ENCODE assay signal across 1 cellular context in the genomic region with DNA sequence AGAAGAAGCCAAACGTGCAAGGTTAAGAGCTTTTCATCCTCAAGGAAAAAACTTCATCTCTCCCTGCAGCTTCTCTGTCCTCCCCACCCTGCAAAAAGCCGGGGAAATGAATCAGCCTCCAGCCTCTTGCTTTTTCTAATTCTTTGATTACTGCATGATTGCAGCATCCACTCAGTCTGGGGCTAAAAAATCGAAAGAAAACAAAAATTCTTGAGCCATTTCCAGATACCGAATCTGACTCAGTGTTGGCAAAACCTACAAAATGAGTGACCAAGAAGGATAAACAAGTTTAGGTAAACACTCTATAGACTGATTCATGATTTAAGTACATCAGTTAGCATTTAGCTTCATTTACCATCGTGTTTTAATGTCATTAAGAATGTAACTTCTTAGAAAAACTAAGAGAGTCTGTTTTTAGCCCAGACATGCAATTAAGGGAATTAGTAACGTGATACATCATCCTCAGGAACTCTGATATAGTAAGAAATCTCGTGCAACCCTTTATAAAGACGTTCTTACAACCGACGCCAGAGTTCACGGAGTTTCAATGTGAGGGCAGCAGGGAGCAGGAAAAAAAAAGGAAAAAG.
TF ChIP-seq lines count a peak whose summit lies in the region.

No MANE protein-coding gene starts in this region.

TF ChIP-seq in SK-N-SH, 30 proteins besides CTCF, POLR2A, EP300 and RAD21 (continued from another document):
- no peak for TF ChIP-seq FOSL2 (IDR thresholded peaks at IDR 0.05; ENCODE audit: borderline replicate concordance, low read depth)
- no peak for TF ChIP-seq TEAD4 (IDR thresholded peaks at IDR 0.05; ENCODE audit: borderline replicate concordance, insufficient read depth)
- TF ChIP-seq, protein P1, sequence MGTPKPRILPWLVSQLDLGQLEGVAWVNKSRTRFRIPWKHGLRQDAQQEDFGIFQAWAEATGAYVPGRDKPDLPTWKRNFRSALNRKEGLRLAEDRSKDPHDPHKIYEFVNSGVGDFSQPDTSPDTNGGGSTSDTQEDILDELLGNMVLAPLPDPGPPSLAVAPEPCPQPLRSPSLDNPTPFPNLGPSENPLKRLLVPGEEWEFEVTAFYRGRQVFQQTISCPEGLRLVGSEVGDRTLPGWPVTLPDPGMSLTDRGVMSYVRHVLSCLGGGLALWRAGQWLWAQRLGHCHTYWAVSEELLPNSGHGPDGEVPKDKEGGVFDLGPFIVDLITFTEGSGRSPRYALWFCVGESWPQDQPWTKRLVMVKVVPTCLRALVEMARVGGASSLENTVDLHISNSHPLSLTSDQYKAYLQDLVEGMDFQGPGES (IDR thresholded peaks at IDR 0.05; ENCODE audit: low read depth, low read length): no peak
- TF ChIP-seq, protein P2, sequence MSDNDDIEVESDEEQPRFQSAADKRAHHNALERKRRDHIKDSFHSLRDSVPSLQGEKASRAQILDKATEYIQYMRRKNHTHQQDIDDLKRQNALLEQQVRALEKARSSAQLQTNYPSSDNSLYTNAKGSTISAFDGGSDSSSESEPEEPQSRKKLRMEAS (IDR thresholded peaks at IDR 0.05; ENCODE audit: low read depth): no peak
- TF ChIP-seq, protein P3, sequence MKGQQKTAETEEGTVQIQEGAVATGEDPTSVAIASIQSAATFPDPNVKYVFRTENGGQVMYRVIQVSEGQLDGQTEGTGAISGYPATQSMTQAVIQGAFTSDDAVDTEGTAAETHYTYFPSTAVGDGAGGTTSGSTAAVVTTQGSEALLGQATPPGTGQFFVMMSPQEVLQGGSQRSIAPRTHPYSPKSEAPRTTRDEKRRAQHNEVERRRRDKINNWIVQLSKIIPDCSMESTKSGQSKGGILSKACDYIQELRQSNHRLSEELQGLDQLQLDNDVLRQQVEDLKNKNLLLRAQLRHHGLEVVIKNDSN (IDR thresholded peaks at IDR 0.05; ENCODE audit: borderline replicate concordance, low read depth): no peak
- TF ChIP-seq, protein P4, sequence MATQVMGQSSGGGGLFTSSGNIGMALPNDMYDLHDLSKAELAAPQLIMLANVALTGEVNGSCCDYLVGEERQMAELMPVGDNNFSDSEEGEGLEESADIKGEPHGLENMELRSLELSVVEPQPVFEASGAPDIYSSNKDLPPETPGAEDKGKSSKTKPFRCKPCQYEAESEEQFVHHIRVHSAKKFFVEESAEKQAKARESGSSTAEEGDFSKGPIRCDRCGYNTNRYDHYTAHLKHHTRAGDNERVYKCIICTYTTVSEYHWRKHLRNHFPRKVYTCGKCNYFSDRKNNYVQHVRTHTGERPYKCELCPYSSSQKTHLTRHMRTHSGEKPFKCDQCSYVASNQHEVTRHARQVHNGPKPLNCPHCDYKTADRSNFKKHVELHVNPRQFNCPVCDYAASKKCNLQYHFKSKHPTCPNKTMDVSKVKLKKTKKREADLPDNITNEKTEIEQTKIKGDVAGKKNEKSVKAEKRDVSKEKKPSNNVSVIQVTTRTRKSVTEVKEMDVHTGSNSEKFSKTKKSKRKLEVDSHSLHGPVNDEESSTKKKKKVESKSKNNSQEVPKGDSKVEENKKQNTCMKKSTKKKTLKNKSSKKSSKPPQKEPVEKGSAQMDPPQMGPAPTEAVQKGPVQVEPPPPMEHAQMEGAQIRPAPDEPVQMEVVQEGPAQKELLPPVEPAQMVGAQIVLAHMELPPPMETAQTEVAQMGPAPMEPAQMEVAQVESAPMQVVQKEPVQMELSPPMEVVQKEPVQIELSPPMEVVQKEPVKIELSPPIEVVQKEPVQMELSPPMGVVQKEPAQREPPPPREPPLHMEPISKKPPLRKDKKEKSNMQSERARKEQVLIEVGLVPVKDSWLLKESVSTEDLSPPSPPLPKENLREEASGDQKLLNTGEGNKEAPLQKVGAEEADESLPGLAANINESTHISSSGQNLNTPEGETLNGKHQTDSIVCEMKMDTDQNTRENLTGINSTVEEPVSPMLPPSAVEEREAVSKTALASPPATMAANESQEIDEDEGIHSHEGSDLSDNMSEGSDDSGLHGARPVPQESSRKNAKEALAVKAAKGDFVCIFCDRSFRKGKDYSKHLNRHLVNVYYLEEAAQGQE (IDR thresholded peaks at IDR 0.05; ENCODE audit: low read depth, low read length): no peak
- TF ChIP-seq RFX5 (IDR thresholded peaks at IDR 0.05; ENCODE audit: low read length): no peak
